ENCODE assay signal across 10 cellular contexts in genomic region chr5:154779105-154779504, GRCh38. TPM values are rescaled to one million over a fixed set of nuclear protein-coding genes. Genes with fewer than 3 reads are reported as not detected.
DNase-seq lines count a peak whose midpoint lies in the region; ATAC-seq and TF ChIP-seq lines count a peak whose summit lies in the region.
"Had no signal": no experiment of that assay in that cellular context is flagged by ENCODE, and none has a peak within 500 bp of the region (broad histone marks: within the 10 kb centered on the region; RNA-seq: fewer than 3 reads in every experiment).

No MANE protein-coding gene starts in this region.

- peak; percentile 37 for DNase-seq in DMS 273 (lab: John Stamatoyannopoulos, UW; ENCODE audit: unreplicated experiment)
- no peak for DNase-seq in DMS 273 treated with DMSO at 0.1 percent for 48 hours (lab: John Stamatoyannopoulos, UW)
- DNase-seq in NCI-H69 (lab: John Stamatoyannopoulos, UW) = peak; percentile 34
- DNase-seq in epithelial cell of esophagus (ENCODE audit: low read depth) = peak; percentile 94
- peak; percentile 91 for DNase-seq in renal cortical epithelial cell (ENCODE audit: low read depth)
- no peak for DNase-seq in NCI-H82 treated with DMSO at 0.1 percent for 48 hours (lab: John Stamatoyannopoulos, UW; ENCODE audit: unreplicated experiment)
- DNase-seq: activated CD4-positive, alpha-beta T cell treated with anti-CD3 and anti-CD28 coated beads, Interleukin-2, amount 10 ng/mL, durations not matched to agents 24 days and 14 days; stimulated activated naive CD4-positive, alpha-beta T cell treated with Interleukin-2 at 50 U/mL for 16 hours had no signal

- no peak for TF ChIP-seq CTCF in epithelial cell of esophagus (IDR thresholded peaks at IDR 0.05; ENCODE audit: insufficient read depth, low read depth, low read length, missing control alignments)

- no peak for ATAC-seq in HG03354 (IDR thresholded peaks at IDR 0.05; ENCODE audit: poor library complexity, severe bottlenecking, unreplicated experiment)
- ATAC-seq in HG02610 (IDR thresholded peaks at IDR 0.05; ENCODE audit: unreplicated experiment) = no peak

- no peak overlapping the region for H3K4me3 ChIP-seq in epithelial cell of esophagus (ENCODE audit: low read length)

RNA-seq across cellular contexts. Expression of gene LARP1, which starts 23.9 kb away (rescaled TPM):
- 33.2 and 96.5 TPM in 2 replicates for total RNA-seq in renal cortical epithelial cell

Comparison
In these comparisons a context has a peak if more than half of its experiments do, and no peak if none do; other contexts are left out.
1. DNase-seq: peak in DMS 273 (single experiment), NCI-H69 (single experiment), epithelial cell of esophagus (single experiment) and renal cortical epithelial cell (single experiment); none in DMS 273 treated with DMSO at 0.1 percent for 48 hours (single experiment) and NCI-H82 treated with DMSO at 0.1 percent for 48 hours (single experiment).